In genomic region chr13:30151398-30151797, GRCh38 we compare ENCODE assay signal across 21 cellular contexts.
DNase-seq lines count a peak whose midpoint lies in the region; ATAC-seq lines count a peak whose summit lies in the region.
"Had no signal": no experiment of that assay in that cellular context is flagged by ENCODE, and none has a peak within 500 bp of the region (broad histone marks: within the 10 kb centered on the region; RNA-seq: fewer than 3 reads in every experiment).

No MANE protein-coding gene starts in this region.

- ATAC-seq in activated CD8-positive, alpha-beta memory T cell treated with anti-CD3 and anti-CD28 coated beads, Interleukin-2, amount 10 ng/mL, durations not matched to agents 7 days and 5 days = peak; percentile 8
- ATAC-seq: gastrocnemius medialis, PC-3 had no signal

- H3K14ac ChIP-seq in neuronal stem cell (ENCODE audit: low read length) = no peak overlapping the region

- no peaks in the 10 kb centered on the region for H3K36me3 ChIP-seq in Karpas-422 (ENCODE audit: insufficient read depth, low read length)
- H3K36me3 ChIP-seq in neuronal stem cell (replicated peaks in 1 of 2; ENCODE audit: control insufficient read depth in 2 of 2, insufficient read depth in 2 of 2, low read length in 2 of 2) = no peaks in the 10 kb centered on the region
- H3K36me3 ChIP-seq: BE2C, breast epithelium, gastrocnemius medialis, MG63, sigmoid colon had no signal

- H3K18ac ChIP-seq in neuronal stem cell (ENCODE audit: low read length) = no peak overlapping the region

- intact Hi-C loops in activated T-helper 1 cell treated with anti-CD3 and anti-CD28 coated beads, Interleukin-12 subunit alpha, Interleukin-12 subunit beta, Interleukin-2, Interleukin-4 antibody, amounts not matched to agents 30 ng/mL and 10 ng/mL and 1 ng/mL, durations not matched to agents 14 hours and 24 hours and 36 hours (cut with micrococcal nuclease) = loop anchor here (10.0 kb wide), 2 partner anchors 423 to 523 kb away; no protein-coding TSS in a partner anchor

- no peak overlapping the region for H2AFZ ChIP-seq in Karpas-422 (ENCODE audit: low read length)
- peak overlapping the region; percentile 13 for H2AFZ ChIP-seq in neuronal stem cell (ENCODE audit: low read length)

- H3K4me3 ChIP-seq in Karpas-422 (ENCODE audit: low read length) (no peak overlapping the region), neuronal stem cell (ENCODE audit: low read length in 2 of 2) (no peak overlapping the region)
- H3K4me3 ChIP-seq: breast epithelium, dorsolateral prefrontal cortex, gastrocnemius medialis, MG63, sigmoid colon had no signal

- H4K20me1 ChIP-seq in Karpas-422 (ENCODE audit: insufficient read depth, low read depth, low read length) = no peaks in the 10 kb centered on the region

- H3K4me3 Mint-ChIP-seq in activated CD8-positive, alpha-beta memory T cell treated with anti-CD3 and anti-CD28 coated beads, Interleukin-2, amount 10 ng/mL, durations not matched to agents 7 days and 5 days = no peak overlapping the region
- H3K4me3 Mint-ChIP-seq in activated T-helper 1 cell treated with anti-CD3 and anti-CD28 coated beads, Interleukin-12 subunit alpha, Interleukin-12 subunit beta, Interleukin-2, Interleukin-4 antibody, amounts not matched to agents 30 ng/mL and 10 ng/mL and 1 ng/mL, durations not matched to agents 14 hours and 24 hours and 36 hours = no peak overlapping the region
- H3K4me3 Mint-ChIP-seq: naive B cell had no signal

- H3K79me2 ChIP-seq in Karpas-422 (ENCODE audit: low read length) = no peaks in the 10 kb centered on the region

- H2BK120ac ChIP-seq in neuronal stem cell (ENCODE audit: low read depth, low read length) = no peak overlapping the region

- H3K9ac ChIP-seq in Karpas-422 (ENCODE audit: low read length) (no peak overlapping the region), neuronal stem cell (ENCODE audit: low read depth, low read length, poor library complexity) (no peak overlapping the region)

- no peak overlapping the region for H3K27ac ChIP-seq in Karpas-422 (ENCODE audit: low read length)
- H3K27ac ChIP-seq in neuronal stem cell (replicated peaks; ENCODE audit: low read length) = no peak overlapping the region
- H3K27ac ChIP-seq: breast epithelium, gastrocnemius medialis, sigmoid colon had no signal

- H3K4me1 ChIP-seq in Karpas-422 (ENCODE audit: low read length) (peaks cover 27% of the 10 kb centered on the region), neuronal stem cell (ENCODE audit: control insufficient read depth in 2 of 2, insufficient read depth in 1 of 2, low read depth in 1 of 2, low read length in 2 of 2) (peaks cover 0 to 1% of the 10 kb centered on the region in 2 donors)
- H3K4me1 ChIP-seq: BE2C, breast epithelium, gastrocnemius medialis, sigmoid colon had no signal

- H3K27me3 Mint-ChIP-seq in activated CD8-positive, alpha-beta memory T cell treated with anti-CD3 and anti-CD28 coated beads, Interleukin-2, amount 10 ng/mL, durations not matched to agents 7 days and 5 days = no peaks in the 10 kb centered on the region
- H3K27me3 Mint-ChIP-seq in activated T-helper 1 cell treated with anti-CD3 and anti-CD28 coated beads, Interleukin-12 subunit alpha, Interleukin-12 subunit beta, Interleukin-2, Interleukin-4 antibody, amounts not matched to agents 30 ng/mL and 10 ng/mL and 1 ng/mL, durations not matched to agents 14 hours and 24 hours and 36 hours (ENCODE audit: insufficient read depth) = no peaks in the 10 kb centered on the region

- no peak overlapping the region for H4K91ac ChIP-seq in neuronal stem cell (ENCODE audit: low read depth, low read length, poor library complexity)

- H3K9me2 ChIP-seq in Karpas-422 (replicated peaks; ENCODE audit: insufficient read depth, low read length) = no peaks in the 10 kb centered on the region

- no peak overlapping the region for H2BK5ac ChIP-seq in neuronal stem cell (ENCODE audit: low read length)

- no peak overlapping the region for H2BK15ac ChIP-seq in neuronal stem cell (ENCODE audit: low read length)

- H3K27me3 ChIP-seq in Karpas-422 (ENCODE audit: low read length) (peaks cover 7% of the 10 kb centered on the region; the same call in 1 of the 2 replicates), neuronal stem cell (ENCODE audit: control insufficient read depth in 3 of 3, insufficient read depth in 3 of 3, low read depth in 1 of 3, low read length in 3 of 3) (peaks cover 0 to 7% (median 2%) of the 10 kb centered on the region in 3 experiments)
- H3K27me3 ChIP-seq: BE2C, breast epithelium, dorsolateral prefrontal cortex, gastrocnemius medialis, MG63 had no signal

- H2AK5ac ChIP-seq in neuronal stem cell (ENCODE audit: low read depth, low read length) = no peak overlapping the region

- H3K9me3 Mint-ChIP-seq in activated CD8-positive, alpha-beta memory T cell treated with anti-CD3 and anti-CD28 coated beads, Interleukin-2, amount 10 ng/mL, durations not matched to agents 7 days and 5 days (ENCODE audit: low read depth) = no peaks in the 10 kb centered on the region
- H3K9me3 Mint-ChIP-seq in activated T-helper 1 cell treated with anti-CD3 and anti-CD28 coated beads, Interleukin-12 subunit alpha, Interleukin-12 subunit beta, Interleukin-2, Interleukin-4 antibody, amounts not matched to agents 30 ng/mL and 10 ng/mL and 1 ng/mL, durations not matched to agents 14 hours and 24 hours and 36 hours = no peaks in the 10 kb centered on the region

- no CpG with 5 or more reads among the region's 5 CpGs for WGBS in neuronal stem cell (ENCODE audit: extremely low coverage in 2 of 2, insufficient read length in 2 of 2, insufficient replicate concordance in 1 of 2), 2 donors

- H3K4me1 Mint-ChIP-seq in activated CD8-positive, alpha-beta memory T cell treated with anti-CD3 and anti-CD28 coated beads, Interleukin-2, amount 10 ng/mL, durations not matched to agents 7 days and 5 days = peaks cover 65% of the 10 kb centered on the region
- peaks cover 81% of the 10 kb centered on the region for H3K4me1 Mint-ChIP-seq in activated T-helper 1 cell treated with anti-CD3 and anti-CD28 coated beads, Interleukin-12 subunit alpha, Interleukin-12 subunit beta, Interleukin-2, Interleukin-4 antibody, amounts not matched to agents 30 ng/mL and 10 ng/mL and 1 ng/mL, durations not matched to agents 14 hours and 24 hours and 36 hours (ENCODE audit: low read depth)

- H3K4me2 ChIP-seq in Karpas-422 (ENCODE audit: low read depth, low read length, poor library complexity, severe bottlenecking) (peak overlapping the region; percentile 43), neuronal stem cell (ENCODE audit: insufficient read depth, low read length, poor library complexity, severe bottlenecking) (no peak overlapping the region)

- H3K4ac ChIP-seq in neuronal stem cell (ENCODE audit: low read length) = no peak overlapping the region

- no peak overlapping the region for H2BK12ac ChIP-seq in neuronal stem cell (ENCODE audit: low read length)

- H3K9me3 ChIP-seq in Karpas-422 (ENCODE audit: low read length) (no peaks in the 10 kb centered on the region), neuronal stem cell (replicated peaks in 1 of 2; ENCODE audit: control insufficient read depth in 2 of 2, insufficient read depth in 1 of 2, low read depth in 1 of 2, low read length in 2 of 2) (no peaks in the 10 kb centered on the region)
- H3K9me3 ChIP-seq: BE2C, breast epithelium, gastrocnemius medialis, MG63, sigmoid colon had no signal

- no peaks in the 10 kb centered on the region for H3K79me1 ChIP-seq in neuronal stem cell (ENCODE audit: low read depth, low read length)

- H3K27ac Mint-ChIP-seq in activated CD8-positive, alpha-beta memory T cell treated with anti-CD3 and anti-CD28 coated beads, Interleukin-2, amount 10 ng/mL, durations not matched to agents 7 days and 5 days = peak overlapping the region; percentile 37
- H3K27ac Mint-ChIP-seq in activated T-helper 1 cell treated with anti-CD3 and anti-CD28 coated beads, Interleukin-12 subunit alpha, Interleukin-12 subunit beta, Interleukin-2, Interleukin-4 antibody, amounts not matched to agents 30 ng/mL and 10 ng/mL and 1 ng/mL, durations not matched to agents 14 hours and 24 hours and 36 hours = peak overlapping the region; percentile 26

- H3K23ac ChIP-seq in neuronal stem cell (ENCODE audit: low read depth, low read length, poor library complexity) = no peak overlapping the region

- DNase-seq in activated CD8-positive, alpha-beta memory T cell treated with anti-CD3 and anti-CD28 coated beads, Interleukin-2, amount 10 ng/mL, durations not matched to agents 7 days and 5 days = peak; percentile 61
- no peak for DNase-seq in activated CD8-positive, alpha-beta memory T cell treated with anti-CD3 and anti-CD28 coated beads, Interleukin-2, amount 50 U/mL, for 48 hours
- DNase-seq in Karpas-422 (no peak), neuronal stem cell (ENCODE audit: low spot score) (no peak), NCI-H1694 (lab: John Stamatoyannopoulos, UW) (no peak), RKO (ENCODE audit: low spot score) (no peak)
- DNase-seq in activated T-helper 1 cell treated with anti-CD3 and anti-CD28 coated beads, Interleukin-12 subunit alpha, Interleukin-12 subunit beta, Interleukin-2, Interleukin-4 antibody, amounts not matched to agents 30 ng/mL and 10 ng/mL and 1 ng/mL, durations not matched to agents 14 hours and 24 hours and 36 hours (ENCODE audit: low spot score) = no peak
- no peak for DNase-seq in stimulated activated naive CD4-positive, alpha-beta T cell (lab: John Stamatoyannopoulos, UW)
- DNase-seq: BE2C, DMS153, dorsolateral prefrontal cortex, gastrocnemius medialis, H7, kidney glomerular epithelial cell, mammary epithelial cell, MG63, naive B cell, PC-3, T-helper 9 cell had no signal

- no peaks in the 10 kb centered on the region for H3K36me3 Mint-ChIP-seq in activated CD8-positive, alpha-beta memory T cell treated with anti-CD3 and anti-CD28 coated beads, Interleukin-2, amount 10 ng/mL, durations not matched to agents 7 days and 5 days
- H3K36me3 Mint-ChIP-seq in activated T-helper 1 cell treated with anti-CD3 and anti-CD28 coated beads, Interleukin-12 subunit alpha, Interleukin-12 subunit beta, Interleukin-2, Interleukin-4 antibody, amounts not matched to agents 30 ng/mL and 10 ng/mL and 1 ng/mL, durations not matched to agents 14 hours and 24 hours and 36 hours (ENCODE audit: low read depth) = peaks cover 8% of the 10 kb centered on the region
- H3K36me3 Mint-ChIP-seq: naive B cell had no signal

- no peak overlapping the region for H4K8ac ChIP-seq in neuronal stem cell (ENCODE audit: low read depth, low read length)

- CTCF ChIA-PET in activated CD8-positive, alpha-beta memory T cell treated with anti-CD3 and anti-CD28 coated beads, Interleukin-2, amount 10 ng/mL, durations not matched to agents 7 days and 5 days (lab: Charles Lee) = interaction anchor here (0.7 to 12.9 kb wide), 3 partner anchors 18 to 148 kb away, joined by 3 to 185 read pairs (median 3); no protein-coding TSS in a partner anchor
